ENCODE assay signal across 1 cellular context in the genomic region with DNA sequence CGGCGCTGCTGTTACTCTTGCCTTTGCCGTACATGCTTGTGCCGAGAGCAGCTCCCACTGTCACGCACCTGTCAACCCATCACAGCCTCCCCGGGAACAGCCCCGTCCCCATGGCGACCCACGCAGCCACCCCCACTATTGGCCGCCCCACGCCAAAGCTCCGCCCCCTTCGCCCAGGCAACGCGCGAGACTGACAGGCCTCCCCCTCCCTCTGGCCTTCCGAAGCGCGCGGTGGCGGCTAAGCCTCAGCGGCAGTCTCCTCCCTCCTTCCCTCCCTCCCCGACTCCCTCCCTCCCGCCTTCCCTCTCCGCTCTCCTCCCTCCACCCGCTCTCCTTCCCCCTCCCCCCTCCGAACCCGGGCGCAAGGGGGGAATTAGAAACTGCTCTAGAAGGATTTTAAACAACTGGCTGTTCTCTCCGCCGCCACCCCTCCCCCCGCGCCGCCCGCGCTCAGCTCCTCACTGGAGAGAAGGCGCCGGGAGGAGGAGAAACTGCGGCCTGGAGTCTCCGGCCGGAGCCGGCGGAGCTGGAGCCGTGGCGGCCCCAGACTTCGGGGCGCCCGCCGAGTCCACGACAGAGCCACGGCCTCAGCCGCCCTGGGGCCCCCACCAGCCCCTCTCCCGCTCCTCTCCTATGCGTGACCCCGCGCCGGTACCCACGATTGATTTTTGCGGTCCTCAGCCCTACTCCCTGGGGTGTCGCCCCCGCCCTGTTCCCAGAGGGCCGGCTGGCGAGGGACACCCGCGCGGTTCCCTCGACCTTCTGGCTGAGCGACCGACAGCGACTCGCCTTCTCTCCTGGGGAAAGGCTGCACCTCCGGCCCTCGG.
TF ChIP-seq lines count a peak whose summit lies in the region.

A gene (minus strand): TSS at position 89 of the 827 bp plus-strand sequence. CDS start 55 bp downstream, at position 34.

TF ChIP-seq in H1, 55 proteins besides CTCF, POLR2A, EP300 and RAD21 (continues in another document):
- TF ChIP-seq KDM5A (IDR thresholded peaks at IDR 0.05; ENCODE audit: low read length) (peak; percentile 24; the same call in 1 of the 2 replicates), KDM4A (IDR thresholded peaks at IDR 0.05; ENCODE audit: low read depth, low read length, severe bottlenecking) (peak; percentile 46), SP1 (IDR thresholded peaks at IDR 0.05; ENCODE audit: low read depth, low read length) (peak; percentile 96), EGR1 (IDR thresholded peaks at IDR 0.05; ENCODE audit: borderline replicate concordance, low read depth, low read length) (peak; percentile 85), SIRT6 (IDR thresholded peaks at IDR 0.05; ENCODE audit: low read length) (no peak), TAF1 (IDR thresholded peaks at IDR 0.05; ENCODE audit: low read depth, low read length) (peak; percentile 62), SAP30 (IDR thresholded peaks at IDR 0.05; ENCODE audit: insufficient read depth, insufficient replicate concordance, low read length) (no peak), CEBPB (IDR thresholded peaks at IDR 0.05; ENCODE audit: low read depth, low read length) (peak; percentile 38; the same call in 1 of the 2 replicates), POLR2AphosphoS5 (IDR thresholded peaks at IDR 0.05; ENCODE audit: low read depth, low read length) (no peak), SP2 (IDR thresholded peaks at IDR 0.05; ENCODE audit: low read length) (no peak), POU5F1 (IDR thresholded peaks at IDR 0.05; ENCODE audit: low read depth, low read length) (peak; percentile 56; the same call in 1 of the 2 replicates), JUND (IDR thresholded peaks at IDR 0.05; ENCODE audit: low read length) (peak; percentile 96), CBX5 (IDR thresholded peaks at IDR 0.05; ENCODE audit: low read depth, low read length) (no peak), GABPA (IDR thresholded peaks at IDR 0.05; ENCODE audit: borderline replicate concordance, insufficient read depth, low read length) (0 out of 2 replicates have a peak, but pooled peaks have one; percentile 18), BRCA1 (IDR thresholded peaks at IDR 0.05; ENCODE audit: low read depth, low read length) (no peak), JUN (IDR thresholded peaks at IDR 0.05; ENCODE audit: low read depth, low read length) (no peak), CREB1 (IDR thresholded peaks at IDR 0.05) (no peak; the same call in 1 of the 2 replicates), BACH1 (IDR thresholded peaks at IDR 0.05; ENCODE audit: low read length) (peak; percentile 85), CHD1 (IDR thresholded peaks at IDR 0.05; ENCODE audit: low read depth, low read length) (no peak), GTF2F1 (IDR thresholded peaks at IDR 0.05; ENCODE audit: borderline replicate concordance, low read depth, low read length) (no peak), PHF8 (conservative IDR thresholded peaks at IDR 0.05; ENCODE audit: low read depth, low read length) (peak; percentile 34), SRF (IDR thresholded peaks at IDR 0.05; ENCODE audit: low read depth, low read length) (0 out of 2 replicates have a peak, but pooled peaks have one; percentile 6), TBP (IDR thresholded peaks at IDR 0.05; ENCODE audit: low read depth, low read length) (peak; percentile 40; the same call in 1 of the 2 replicates), SUZ12 (IDR thresholded peaks at IDR 0.05; ENCODE audit: low read length) (no peak; the same call in 1 of the 2 replicates), HDAC2 (IDR thresholded peaks at IDR 0.05; ENCODE audit: borderline replicate concordance in 1 of 2, low read depth in 2 of 2, low read length in 2 of 2) (peak in 1 of 2 experiments; percentile 59; a peak in 1 of 4 replicates), SIX5 (IDR thresholded peaks at IDR 0.05; ENCODE audit: low read depth, low read length) (no peak), EZH2 (IDR thresholded peaks at IDR 0.05; ENCODE audit: low read depth, low read length, severe bottlenecking) (no peak), SP4 (IDR thresholded peaks at IDR 0.05; ENCODE audit: low read length) (peak; percentile 92), RNF2 (IDR thresholded peaks at IDR 0.05; ENCODE audit: borderline replicate concordance, low read depth, low read length, missing control alignments, poor library complexity, severe bottlenecking) (no peak), FOSL1 (IDR thresholded peaks at IDR 0.05; ENCODE audit: insufficient read depth, low read depth, low read length) (no peak), NRF1 (IDR thresholded peaks at IDR 0.05; ENCODE audit: low read depth, low read length) (no peak), BCL11A (IDR thresholded peaks at IDR 0.05; ENCODE audit: low read depth in 2 of 2, low read length in 2 of 2) (peak in 1 of 2 experiments; percentile 60), SIN3A (conservative IDR thresholded peaks at IDR 0.05 in 1 of 2, IDR thresholded peaks at IDR 0.05 in 1 of 2; ENCODE audit: low read depth in 1 of 2, low read length in 2 of 2) (0 out of 4 replicates have a peak, but pooled peaks have one; percentile 67 to 75), TCF12 (IDR thresholded peaks at IDR 0.05; ENCODE audit: low read depth, low read length) (no peak), RFX5 (IDR thresholded peaks at IDR 0.05; ENCODE audit: borderline replicate concordance, low read depth, low read length) (0 out of 2 replicates have a peak, but pooled peaks have one; percentile 17), RXRA (IDR thresholded peaks at IDR 0.05; ENCODE audit: insufficient read depth, low read depth, low read length) (0 out of 2 replicates have a peak, but pooled peaks have one; percentile 68), CBX8 (IDR thresholded peaks at IDR 0.05; ENCODE audit: borderline replicate concordance, low read depth, low read length) (no peak), RBBP5 (IDR thresholded peaks at IDR 0.05; ENCODE audit: borderline replicate concordance, low read depth, low read length) (peak; percentile 75), NANOG (IDR thresholded peaks at IDR 0.05; ENCODE audit: insufficient read depth, low read depth, low read length, poor library complexity, severe bottlenecking) (peak; percentile 69), TAF7 (optimal IDR thresholded peaks at IDR 0.05; ENCODE audit: borderline replicate concordance, low read depth, low read length) (peak; percentile 91), HDAC6 (IDR thresholded peaks at IDR 0.05; ENCODE audit: low read depth, low read length) (no peak), ZNF274 (IDR thresholded peaks at IDR 0.05; ENCODE audit: borderline replicate concordance, extremely low read depth, low read length) (no peak), KDM1A (IDR thresholded peaks at IDR 0.05; ENCODE audit: borderline replicate concordance, low read length) (no peak), TEAD4 (IDR thresholded peaks at IDR 0.05; ENCODE audit: low read depth, low read length) (peak; percentile 47; the same call in 1 of the 2 replicates), YY1 (IDR thresholded peaks at IDR 0.05; ENCODE audit: low read depth, low read length) (peak; percentile 57; the same call in 1 of the 2 replicates)
- TF ChIP-seq, protein P1, sequence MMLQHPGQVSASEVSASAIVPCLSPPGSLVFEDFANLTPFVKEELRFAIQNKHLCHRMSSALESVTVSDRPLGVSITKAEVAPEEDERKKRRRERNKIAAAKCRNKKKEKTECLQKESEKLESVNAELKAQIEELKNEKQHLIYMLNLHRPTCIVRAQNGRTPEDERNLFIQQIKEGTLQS (IDR thresholded peaks at IDR 0.05; ENCODE audit: insufficient read depth, low read depth, low read length), result no peak
- TF ChIP-seq, protein P2, sequence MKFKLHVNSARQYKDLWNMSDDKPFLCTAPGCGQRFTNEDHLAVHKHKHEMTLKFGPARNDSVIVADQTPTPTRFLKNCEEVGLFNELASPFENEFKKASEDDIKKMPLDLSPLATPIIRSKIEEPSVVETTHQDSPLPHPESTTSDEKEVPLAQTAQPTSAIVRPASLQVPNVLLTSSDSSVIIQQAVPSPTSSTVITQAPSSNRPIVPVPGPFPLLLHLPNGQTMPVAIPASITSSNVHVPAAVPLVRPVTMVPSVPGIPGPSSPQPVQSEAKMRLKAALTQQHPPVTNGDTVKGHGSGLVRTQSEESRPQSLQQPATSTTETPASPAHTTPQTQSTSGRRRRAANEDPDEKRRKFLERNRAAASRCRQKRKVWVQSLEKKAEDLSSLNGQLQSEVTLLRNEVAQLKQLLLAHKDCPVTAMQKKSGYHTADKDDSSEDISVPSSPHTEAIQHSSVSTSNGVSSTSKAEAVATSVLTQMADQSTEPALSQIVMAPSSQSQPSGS (IDR thresholded peaks at IDR 0.05; ENCODE audit: low read length), result 0 out of 2 replicates have a peak, but pooled peaks have one; percentile 57
- TF ChIP-seq, protein P3, sequence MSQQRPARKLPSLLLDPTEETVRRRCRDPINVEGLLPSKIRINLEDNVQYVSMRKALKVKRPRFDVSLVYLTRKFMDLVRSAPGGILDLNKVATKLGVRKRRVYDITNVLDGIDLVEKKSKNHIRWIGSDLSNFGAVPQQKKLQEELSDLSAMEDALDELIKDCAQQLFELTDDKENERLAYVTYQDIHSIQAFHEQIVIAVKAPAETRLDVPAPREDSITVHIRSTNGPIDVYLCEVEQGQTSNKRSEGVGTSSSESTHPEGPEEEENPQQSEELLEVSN (IDR thresholded peaks at IDR 0.05), result 0 out of 2 replicates have a peak, but pooled peaks have one; percentile 21
- TF ChIP-seq, protein P4, sequence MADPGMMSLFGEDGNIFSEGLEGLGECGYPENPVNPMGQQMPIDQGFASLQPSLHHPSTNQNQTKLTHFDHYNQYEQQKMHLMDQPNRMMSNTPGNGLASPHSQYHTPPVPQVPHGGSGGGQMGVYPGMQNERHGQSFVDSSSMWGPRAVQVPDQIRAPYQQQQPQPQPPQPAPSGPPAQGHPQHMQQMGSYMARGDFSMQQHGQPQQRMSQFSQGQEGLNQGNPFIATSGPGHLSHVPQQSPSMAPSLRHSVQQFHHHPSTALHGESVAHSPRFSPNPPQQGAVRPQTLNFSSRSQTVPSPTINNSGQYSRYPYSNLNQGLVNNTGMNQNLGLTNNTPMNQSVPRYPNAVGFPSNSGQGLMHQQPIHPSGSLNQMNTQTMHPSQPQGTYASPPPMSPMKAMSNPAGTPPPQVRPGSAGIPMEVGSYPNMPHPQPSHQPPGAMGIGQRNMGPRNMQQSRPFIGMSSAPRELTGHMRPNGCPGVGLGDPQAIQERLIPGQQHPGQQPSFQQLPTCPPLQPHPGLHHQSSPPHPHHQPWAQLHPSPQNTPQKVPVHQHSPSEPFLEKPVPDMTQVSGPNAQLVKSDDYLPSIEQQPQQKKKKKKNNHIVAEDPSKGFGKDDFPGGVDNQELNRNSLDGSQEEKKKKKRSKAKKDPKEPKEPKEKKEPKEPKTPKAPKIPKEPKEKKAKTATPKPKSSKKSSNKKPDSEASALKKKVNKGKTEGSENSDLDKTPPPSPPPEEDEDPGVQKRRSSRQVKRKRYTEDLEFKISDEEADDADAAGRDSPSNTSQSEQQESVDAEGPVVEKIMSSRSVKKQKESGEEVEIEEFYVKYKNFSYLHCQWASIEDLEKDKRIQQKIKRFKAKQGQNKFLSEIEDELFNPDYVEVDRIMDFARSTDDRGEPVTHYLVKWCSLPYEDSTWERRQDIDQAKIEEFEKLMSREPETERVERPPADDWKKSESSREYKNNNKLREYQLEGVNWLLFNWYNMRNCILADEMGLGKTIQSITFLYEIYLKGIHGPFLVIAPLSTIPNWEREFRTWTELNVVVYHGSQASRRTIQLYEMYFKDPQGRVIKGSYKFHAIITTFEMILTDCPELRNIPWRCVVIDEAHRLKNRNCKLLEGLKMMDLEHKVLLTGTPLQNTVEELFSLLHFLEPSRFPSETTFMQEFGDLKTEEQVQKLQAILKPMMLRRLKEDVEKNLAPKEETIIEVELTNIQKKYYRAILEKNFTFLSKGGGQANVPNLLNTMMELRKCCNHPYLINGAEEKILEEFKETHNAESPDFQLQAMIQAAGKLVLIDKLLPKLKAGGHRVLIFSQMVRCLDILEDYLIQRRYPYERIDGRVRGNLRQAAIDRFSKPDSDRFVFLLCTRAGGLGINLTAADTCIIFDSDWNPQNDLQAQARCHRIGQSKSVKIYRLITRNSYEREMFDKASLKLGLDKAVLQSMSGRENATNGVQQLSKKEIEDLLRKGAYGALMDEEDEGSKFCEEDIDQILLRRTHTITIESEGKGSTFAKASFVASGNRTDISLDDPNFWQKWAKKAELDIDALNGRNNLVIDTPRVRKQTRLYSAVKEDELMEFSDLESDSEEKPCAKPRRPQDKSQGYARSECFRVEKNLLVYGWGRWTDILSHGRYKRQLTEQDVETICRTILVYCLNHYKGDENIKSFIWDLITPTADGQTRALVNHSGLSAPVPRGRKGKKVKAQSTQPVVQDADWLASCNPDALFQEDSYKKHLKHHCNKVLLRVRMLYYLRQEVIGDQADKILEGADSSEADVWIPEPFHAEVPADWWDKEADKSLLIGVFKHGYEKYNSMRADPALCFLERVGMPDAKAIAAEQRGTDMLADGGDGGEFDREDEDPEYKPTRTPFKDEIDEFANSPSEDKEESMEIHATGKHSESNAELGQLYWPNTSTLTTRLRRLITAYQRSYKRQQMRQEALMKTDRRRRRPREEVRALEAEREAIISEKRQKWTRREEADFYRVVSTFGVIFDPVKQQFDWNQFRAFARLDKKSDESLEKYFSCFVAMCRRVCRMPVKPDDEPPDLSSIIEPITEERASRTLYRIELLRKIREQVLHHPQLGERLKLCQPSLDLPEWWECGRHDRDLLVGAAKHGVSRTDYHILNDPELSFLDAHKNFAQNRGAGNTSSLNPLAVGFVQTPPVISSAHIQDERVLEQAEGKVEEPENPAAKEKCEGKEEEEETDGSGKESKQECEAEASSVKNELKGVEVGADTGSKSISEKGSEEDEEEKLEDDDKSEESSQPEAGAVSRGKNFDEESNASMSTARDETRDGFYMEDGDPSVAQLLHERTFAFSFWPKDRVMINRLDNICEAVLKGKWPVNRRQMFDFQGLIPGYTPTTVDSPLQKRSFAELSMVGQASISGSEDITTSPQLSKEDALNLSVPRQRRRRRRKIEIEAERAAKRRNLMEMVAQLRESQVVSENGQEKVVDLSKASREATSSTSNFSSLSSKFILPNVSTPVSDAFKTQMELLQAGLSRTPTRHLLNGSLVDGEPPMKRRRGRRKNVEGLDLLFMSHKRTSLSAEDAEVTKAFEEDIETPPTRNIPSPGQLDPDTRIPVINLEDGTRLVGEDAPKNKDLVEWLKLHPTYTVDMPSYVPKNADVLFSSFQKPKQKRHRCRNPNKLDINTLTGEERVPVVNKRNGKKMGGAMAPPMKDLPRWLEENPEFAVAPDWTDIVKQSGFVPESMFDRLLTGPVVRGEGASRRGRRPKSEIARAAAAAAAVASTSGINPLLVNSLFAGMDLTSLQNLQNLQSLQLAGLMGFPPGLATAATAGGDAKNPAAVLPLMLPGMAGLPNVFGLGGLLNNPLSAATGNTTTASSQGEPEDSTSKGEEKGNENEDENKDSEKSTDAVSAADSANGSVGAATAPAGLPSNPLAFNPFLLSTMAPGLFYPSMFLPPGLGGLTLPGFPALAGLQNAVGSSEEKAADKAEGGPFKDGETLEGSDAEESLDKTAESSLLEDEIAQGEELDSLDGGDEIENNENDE (IDR thresholded peaks at IDR 0.05; ENCODE audit: insufficient replicate concordance, low read length), result no peak
- TF ChIP-seq, protein P5, sequence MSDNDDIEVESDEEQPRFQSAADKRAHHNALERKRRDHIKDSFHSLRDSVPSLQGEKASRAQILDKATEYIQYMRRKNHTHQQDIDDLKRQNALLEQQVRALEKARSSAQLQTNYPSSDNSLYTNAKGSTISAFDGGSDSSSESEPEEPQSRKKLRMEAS (IDR thresholded peaks at IDR 0.05), result peak; percentile 57
- TF ChIP-seq, protein P6, sequence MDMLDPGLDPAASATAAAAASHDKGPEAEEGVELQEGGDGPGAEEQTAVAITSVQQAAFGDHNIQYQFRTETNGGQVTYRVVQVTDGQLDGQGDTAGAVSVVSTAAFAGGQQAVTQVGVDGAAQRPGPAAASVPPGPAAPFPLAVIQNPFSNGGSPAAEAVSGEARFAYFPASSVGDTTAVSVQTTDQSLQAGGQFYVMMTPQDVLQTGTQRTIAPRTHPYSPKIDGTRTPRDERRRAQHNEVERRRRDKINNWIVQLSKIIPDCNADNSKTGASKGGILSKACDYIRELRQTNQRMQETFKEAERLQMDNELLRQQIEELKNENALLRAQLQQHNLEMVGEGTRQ (IDR thresholded peaks at IDR 0.05; ENCODE audit: low read length), result no peak
